In the genomic region with DNA sequence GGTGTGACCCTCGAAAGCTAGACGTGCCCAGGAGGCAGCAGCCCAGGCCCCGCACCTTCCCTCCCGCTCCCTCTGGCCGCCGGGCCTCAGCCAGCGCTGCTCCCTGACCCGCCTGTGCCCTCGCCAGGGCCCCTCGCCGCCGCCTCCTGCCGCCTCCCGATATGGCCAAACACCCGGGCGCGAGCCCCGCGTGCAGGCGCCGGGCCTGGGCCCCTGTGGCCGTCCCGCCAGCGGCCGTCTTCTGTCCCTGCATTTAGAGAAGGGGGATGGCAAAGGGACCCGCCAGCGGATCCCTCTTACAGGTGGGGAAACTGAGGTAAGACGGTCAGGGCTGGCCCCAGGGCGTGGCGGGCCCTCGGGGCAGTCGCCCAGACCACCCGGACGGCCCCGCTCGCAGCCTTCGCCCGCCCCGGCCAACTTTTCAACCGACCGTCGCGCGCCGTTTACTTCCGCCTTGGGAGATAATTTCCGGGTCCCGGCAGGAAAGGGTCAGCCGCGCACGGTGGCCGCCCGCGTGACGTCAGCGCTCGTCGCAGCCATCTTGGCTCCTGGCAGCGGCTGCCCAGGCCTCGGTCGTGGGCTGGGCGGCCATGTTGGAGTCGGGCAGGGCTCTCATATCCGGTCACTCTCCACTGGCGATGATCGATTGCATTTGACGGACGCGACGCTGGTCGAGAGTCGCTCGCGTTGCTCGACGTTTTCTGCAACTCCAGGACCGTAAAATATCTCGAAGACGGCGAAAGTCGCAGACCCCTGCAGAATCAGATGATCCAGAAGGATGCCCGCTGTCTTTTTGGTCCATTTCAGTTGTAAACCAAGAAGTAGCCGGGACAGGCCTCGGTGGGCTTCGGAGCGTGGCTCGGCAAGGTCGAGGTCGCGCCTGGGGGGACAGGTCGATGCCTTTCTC, we compare ENCODE assay signal across 1 cellular context.
A peak's percentile ranks its signal among the peaks of the same experiment; 100 is the strongest.
TF ChIP-seq lines count a peak whose summit lies in the region.

No MANE protein-coding gene starts in this region.

TF ChIP-seq in H1, 55 proteins besides CTCF, POLR2A, EP300 and RAD21:
- no peak for TF ChIP-seq CBX8 (IDR thresholded peaks at IDR 0.05; ENCODE audit: borderline replicate concordance, low read depth, low read length)
- 0 out of 4 replicates have a peak, but pooled peaks of 1 of the 2 experiments have one; percentile 27 for TF ChIP-seq HDAC2 (IDR thresholded peaks at IDR 0.05; ENCODE audit: borderline replicate concordance in 1 of 2, low read depth in 2 of 2, low read length in 2 of 2)
- TF ChIP-seq SAP30 (IDR thresholded peaks at IDR 0.05; ENCODE audit: insufficient read depth, insufficient replicate concordance, low read length) = peak; percentile 39
- peak; percentile 72 for TF ChIP-seq ASH2L (IDR thresholded peaks at IDR 0.05; ENCODE audit: low read length)
- TF ChIP-seq ATF3 (IDR thresholded peaks at IDR 0.05; ENCODE audit: insufficient read depth, low read depth, low read length) = peak; percentile 62; the same call in 1 of the 2 replicates
- TF ChIP-seq, protein P1, sequence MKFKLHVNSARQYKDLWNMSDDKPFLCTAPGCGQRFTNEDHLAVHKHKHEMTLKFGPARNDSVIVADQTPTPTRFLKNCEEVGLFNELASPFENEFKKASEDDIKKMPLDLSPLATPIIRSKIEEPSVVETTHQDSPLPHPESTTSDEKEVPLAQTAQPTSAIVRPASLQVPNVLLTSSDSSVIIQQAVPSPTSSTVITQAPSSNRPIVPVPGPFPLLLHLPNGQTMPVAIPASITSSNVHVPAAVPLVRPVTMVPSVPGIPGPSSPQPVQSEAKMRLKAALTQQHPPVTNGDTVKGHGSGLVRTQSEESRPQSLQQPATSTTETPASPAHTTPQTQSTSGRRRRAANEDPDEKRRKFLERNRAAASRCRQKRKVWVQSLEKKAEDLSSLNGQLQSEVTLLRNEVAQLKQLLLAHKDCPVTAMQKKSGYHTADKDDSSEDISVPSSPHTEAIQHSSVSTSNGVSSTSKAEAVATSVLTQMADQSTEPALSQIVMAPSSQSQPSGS (IDR thresholded peaks at IDR 0.05; ENCODE audit: low read length) = no peak
- peak; percentile 56 for TF ChIP-seq TAF7 (optimal IDR thresholded peaks at IDR 0.05; ENCODE audit: borderline replicate concordance, low read depth, low read length)
- TF ChIP-seq RFX5 (IDR thresholded peaks at IDR 0.05; ENCODE audit: borderline replicate concordance, low read depth, low read length) = 0 out of 2 replicates have a peak, but pooled peaks have one; percentile 22
- TF ChIP-seq TBP (IDR thresholded peaks at IDR 0.05; ENCODE audit: low read depth, low read length) = peak; percentile 64
- TF ChIP-seq NRF1 (IDR thresholded peaks at IDR 0.05; ENCODE audit: low read depth, low read length) = peak; percentile 29; the same call in 1 of the 2 replicates
- no peak for TF ChIP-seq SP2 (IDR thresholded peaks at IDR 0.05; ENCODE audit: low read length)
- peak; percentile 62 for TF ChIP-seq PHF8 (conservative IDR thresholded peaks at IDR 0.05; ENCODE audit: low read depth, low read length)
- TF ChIP-seq BCL11A (IDR thresholded peaks at IDR 0.05; ENCODE audit: low read depth in 2 of 2, low read length in 2 of 2) = no peak
- TF ChIP-seq CREB1 (IDR thresholded peaks at IDR 0.05) = peak; percentile 97
- peak; percentile 55 for TF ChIP-seq SRF (IDR thresholded peaks at IDR 0.05; ENCODE audit: low read depth, low read length)
- peak; percentile 61; the same call in 1 of the 2 replicates for TF ChIP-seq SIX5 (IDR thresholded peaks at IDR 0.05; ENCODE audit: low read depth, low read length)
- TF ChIP-seq MAX (IDR thresholded peaks at IDR 0.05) = peak; percentile 78
- no peak for TF ChIP-seq ZNF274 (IDR thresholded peaks at IDR 0.05; ENCODE audit: borderline replicate concordance, extremely low read depth, low read length)
- TF ChIP-seq CHD2 (IDR thresholded peaks at IDR 0.05; ENCODE audit: low read length) = peak; percentile 19; the same call in 1 of the 2 replicates
- TF ChIP-seq JUND (IDR thresholded peaks at IDR 0.05; ENCODE audit: low read length) = peak; percentile 63; the same call in 1 of the 2 replicates
- TF ChIP-seq SIN3A (conservative IDR thresholded peaks at IDR 0.05 in 1 of 2, IDR thresholded peaks at IDR 0.05 in 1 of 2; ENCODE audit: low read depth in 1 of 2, low read length in 2 of 2) = peak; percentile 57 to 74; a peak in 2 of 4 replicates
- no peak for TF ChIP-seq BRCA1 (IDR thresholded peaks at IDR 0.05; ENCODE audit: low read depth, low read length)
- TF ChIP-seq MAFK (IDR thresholded peaks at IDR 0.05; ENCODE audit: low read depth, low read length) = no peak
- TF ChIP-seq, protein P2, sequence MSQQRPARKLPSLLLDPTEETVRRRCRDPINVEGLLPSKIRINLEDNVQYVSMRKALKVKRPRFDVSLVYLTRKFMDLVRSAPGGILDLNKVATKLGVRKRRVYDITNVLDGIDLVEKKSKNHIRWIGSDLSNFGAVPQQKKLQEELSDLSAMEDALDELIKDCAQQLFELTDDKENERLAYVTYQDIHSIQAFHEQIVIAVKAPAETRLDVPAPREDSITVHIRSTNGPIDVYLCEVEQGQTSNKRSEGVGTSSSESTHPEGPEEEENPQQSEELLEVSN (IDR thresholded peaks at IDR 0.05) = peak; percentile 52
- peak; percentile 64 for TF ChIP-seq TAF1 (IDR thresholded peaks at IDR 0.05; ENCODE audit: low read depth, low read length)
- peak; percentile 77 for TF ChIP-seq EGR1 (IDR thresholded peaks at IDR 0.05; ENCODE audit: borderline replicate concordance, low read depth, low read length)
- TF ChIP-seq GABPA (IDR thresholded peaks at IDR 0.05; ENCODE audit: borderline replicate concordance, insufficient read depth, low read length) = peak; percentile 86
- TF ChIP-seq YY1 (IDR thresholded peaks at IDR 0.05; ENCODE audit: low read depth, low read length) = peak; percentile 100
